ENCODE assay signal across 1 cellular context in the genomic region with DNA sequence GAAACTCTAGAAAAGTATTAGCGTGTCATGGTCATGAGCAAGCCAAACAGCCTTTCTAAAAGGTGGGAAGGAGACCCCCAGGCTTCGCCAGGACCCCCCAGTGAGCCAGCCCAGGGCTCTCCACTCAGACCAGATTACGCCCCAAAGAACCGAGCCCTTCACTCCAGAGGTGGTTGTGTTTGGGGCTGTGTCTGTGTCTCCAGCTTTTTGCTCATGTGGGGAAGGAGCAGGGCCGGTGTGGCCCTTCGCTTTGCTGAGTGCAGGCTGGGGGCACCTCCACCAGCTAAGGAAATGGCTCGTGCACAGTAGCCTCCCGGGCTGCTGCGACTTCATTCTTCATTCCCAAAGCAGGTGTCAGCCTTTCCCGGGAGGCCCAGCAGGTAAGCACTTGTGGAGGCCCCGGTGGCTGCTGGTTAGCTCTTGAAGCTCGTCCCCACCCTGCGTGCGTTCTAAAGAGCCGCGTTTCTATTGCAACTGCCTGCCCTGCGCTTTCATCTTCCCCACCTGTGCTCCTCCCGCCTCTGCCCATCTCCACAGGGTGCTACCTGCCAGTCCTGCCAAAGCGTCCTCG.
TF ChIP-seq lines count a peak whose summit lies in the region.

No MANE protein-coding gene starts in this region.

TF ChIP-seq in HepG2, 621 proteins besides CTCF, POLR2A, EP300 and RAD21:
- TF ChIP-seq ZNF800 (CRISPR knock-in tag; IDR thresholded peaks at IDR 0.05) (0 out of 2 replicates have a peak, but pooled peaks have one; percentile 31), BRCA1 (CRISPR knock-in tag; IDR thresholded peaks at IDR 0.05) (no peak), GATAD2A (CRISPR knock-in tag; IDR thresholded peaks at IDR 0.05) (no peak)
- TF ChIP-seq, protein P1, sequence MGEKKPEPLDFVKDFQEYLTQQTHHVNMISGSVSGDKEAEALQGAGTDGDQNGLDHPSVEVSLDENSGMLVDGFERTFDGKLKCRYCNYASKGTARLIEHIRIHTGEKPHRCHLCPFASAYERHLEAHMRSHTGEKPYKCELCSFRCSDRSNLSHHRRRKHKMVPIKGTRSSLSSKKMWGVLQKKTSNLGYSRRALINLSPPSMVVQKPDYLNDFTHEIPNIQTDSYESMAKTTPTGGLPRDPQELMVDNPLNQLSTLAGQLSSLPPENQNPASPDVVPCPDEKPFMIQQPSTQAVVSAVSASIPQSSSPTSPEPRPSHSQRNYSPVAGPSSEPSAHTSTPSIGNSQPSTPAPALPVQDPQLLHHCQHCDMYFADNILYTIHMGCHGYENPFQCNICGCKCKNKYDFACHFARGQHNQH (CRISPR knock-in tag; IDR thresholded peaks at IDR 0.05) = no peak
